Comparison of ENCODE assay signal across 8 cellular contexts in genomic region chr1:95309031-95309459, GRCh38.
A peak's percentile ranks its signal among the peaks of the same experiment; 100 is the strongest.
DNase-seq lines count a peak whose midpoint lies in the region; ATAC-seq and TF ChIP-seq lines count a peak whose summit lies in the region.

No MANE protein-coding gene starts in this region.

- no peaks in the 10 kb centered on the region for H3K9me3 ChIP-seq in A673 (ENCODE audit: low read depth, low read length, poor library complexity, severe bottlenecking)
- no peaks in the 10 kb centered on the region for H3K9me3 ChIP-seq in HAP-1
- no peaks in the 10 kb centered on the region for H3K9me3 ChIP-seq in OCI-LY1 (ENCODE audit: low read length)
- H3K9me3 ChIP-seq in esophagus squamous epithelium: no peaks in the 10 kb centered on the region

- H3K27ac ChIP-seq in A673 (ENCODE audit: low read depth, low read length, poor library complexity, severe bottlenecking) (no peak overlapping the region), OCI-LY1 (ENCODE audit: low read depth, low read length, poor library complexity, severe bottlenecking) (no peak overlapping the region), esophagus squamous epithelium (no peak overlapping the region)

- no peak overlapping the region for H3K4me3 Mint-ChIP-seq in osteocyte (ENCODE audit: unreplicated experiment)

- no TSS peak for BruUV-seq in A673 (replicated peaks; lab: Mats Ljungman, UMichigan)

- no peaks in the 10 kb centered on the region for H3K9me2 ChIP-seq in OCI-LY1 (ENCODE audit: low read depth, low read length)

- TF ChIP-seq CTCF in A673 (conservative IDR thresholded peaks at IDR 0.05; ENCODE audit: low read depth, low read length) (peak; percentile 86), OCI-LY1 (IDR thresholded peaks at IDR 0.05; ENCODE audit: low read length) (peak; percentile 35; the same call in 1 of the 2 replicates), esophagus squamous epithelium (IDR thresholded peaks at IDR 0.05) (peak in 4 of 6 experiments; percentile 26 to 51 (median 35)), osteocyte (IDR thresholded peaks at IDR 0.05) (peak; percentile 44)

- intact Hi-C loops in A673 (cut with micrococcal nuclease; ENCODE audit: unreplicated experiment): no loop called here
- intact Hi-C loops in esophagus squamous epithelium (cut with DNase I): no loop called here

- no peaks in the 10 kb centered on the region for H3K36me3 ChIP-seq in A673 (ENCODE audit: insufficient read depth, low read length, poor library complexity, severe bottlenecking)
- H3K36me3 ChIP-seq in HAP-1 (replicated peaks): no peaks in the 10 kb centered on the region
- H3K36me3 ChIP-seq in OCI-LY1 (ENCODE audit: insufficient read depth, low read length): no peaks in the 10 kb centered on the region
- no peaks in the 10 kb centered on the region for H3K36me3 ChIP-seq in esophagus squamous epithelium

- no peak overlapping the region for H3K4me2 ChIP-seq in OCI-LY1 (ENCODE audit: low read length)

- in situ Hi-C loops in HAP-1 (cut with MboI; ENCODE audit: low sequenced_read_pairs): no loop called here

- peak; percentile 79 for DNase-seq in A673 (ENCODE audit: low spot score)
- peak; percentile 75 to 88 for DNase-seq in HAP-1 (ENCODE audit: low spot score in 2 of 2)
- DNase-seq in esophagus squamous epithelium (lab: John Stamatoyannopoulos, UW): no peak
- DNase-seq in osteocyte (ENCODE audit: extremely low spot score, unreplicated experiment): no peak
- DNase-seq in mucosa of gallbladder (ENCODE audit: low spot score): no peak
- no peak for DNase-seq in CD1c-positive myeloid dendritic cell (ENCODE audit: extremely low spot score)

- WGBS in esophagus squamous epithelium, 2 donors: 43 to 48% methylated on average over 2 of the region's 2 CpGs

- peaks cover 12% of the 10 kb centered on the region for H3K4me1 ChIP-seq in A673 (ENCODE audit: insufficient read depth, low read length, poor library complexity, severe bottlenecking)
- peaks cover 42% of the 10 kb centered on the region for H3K4me1 ChIP-seq in HAP-1
- H3K4me1 ChIP-seq in OCI-LY1 (ENCODE audit: insufficient read depth, low read length, severe bottlenecking): no peaks in the 10 kb centered on the region
- H3K4me1 ChIP-seq in esophagus squamous epithelium: no peaks in the 10 kb centered on the region

- no peak overlapping the region for H3K27ac Mint-ChIP-seq in osteocyte (ENCODE audit: unreplicated experiment)

- no peaks in the 10 kb centered on the region for H3K4me1 Mint-ChIP-seq in osteocyte (ENCODE audit: unreplicated experiment)

- H4K20me1 ChIP-seq in OCI-LY1 (ENCODE audit: insufficient read depth, low read length): no peaks in the 10 kb centered on the region

- H3K9ac ChIP-seq in OCI-LY1 (ENCODE audit: low read length): no peak overlapping the region

- H3K4me3 ChIP-seq in A673 (ENCODE audit: low read depth, low read length, poor library complexity, severe bottlenecking) (no peak overlapping the region), HAP-1 (no peak overlapping the region), OCI-LY1 (ENCODE audit: low read depth, low read length, poor library complexity, severe bottlenecking) (no peak overlapping the region), esophagus squamous epithelium (no peak overlapping the region)

- no peaks in the 10 kb centered on the region for H3K79me2 ChIP-seq in OCI-LY1 (ENCODE audit: insufficient read depth, low read length)

- H2AFZ ChIP-seq in OCI-LY1 (ENCODE audit: low read length): no peak overlapping the region

- no peaks in the 10 kb centered on the region for H3F3A ChIP-seq in OCI-LY1 (ENCODE audit: insufficient read depth, low read length)

- no peaks in the 10 kb centered on the region for H3K36me3 Mint-ChIP-seq in osteocyte (ENCODE audit: unreplicated experiment)

- H3K27me3 ChIP-seq in A673 (replicated peaks; ENCODE audit: insufficient read depth, low read depth, low read length, poor library complexity) (no peaks in the 10 kb centered on the region), HAP-1 (ENCODE audit: low read depth) (no peaks in the 10 kb centered on the region), OCI-LY1 (ENCODE audit: insufficient read depth, low read length) (no peaks in the 10 kb centered on the region), esophagus squamous epithelium (peaks cover 0 to 7% (median 0%) of the 10 kb centered on the region in 4 donors)

- TF ChIP-seq POLR2A in esophagus squamous epithelium (IDR thresholded peaks at IDR 0.05): no peak

- POLR2A ChIA-PET in A673 (lab: Charles Lee; ENCODE audit: low non-redundant PET): no interaction called here

- CTCF ChIA-PET in A673 (lab: Charles Lee): interaction anchor here (0.8 kb wide), 1 partner anchor 76 kb away, joined by 3 read pairs; no protein-coding TSS in a partner anchor

- no peaks in the 10 kb centered on the region for H3K9me3 Mint-ChIP-seq in osteocyte (ENCODE audit: unreplicated experiment)

- H3K27me3 Mint-ChIP-seq in osteocyte (ENCODE audit: unreplicated experiment): peaks cover 43% of the 10 kb centered on the region

- no peak for ATAC-seq in HG03196 (IDR thresholded peaks at IDR 0.05; ENCODE audit: unreplicated experiment)

Comparison
In these comparisons a context has a peak if more than half of its experiments do, and no peak if none do; other contexts are left out.
1. DNase-seq: peak in A673 (single experiment) and HAP-1 (2 of 2); none in esophagus squamous epithelium (single experiment), osteocyte (single experiment), mucosa of gallbladder (single experiment) and CD1c-positive myeloid dendritic cell (single experiment).
2. CTCF ChIP-seq: peak in every context shown above with its lines; median percentile 86 in A673; 44 in osteocyte; 35 in OCI-LY1; 35 in esophagus squamous epithelium.